In the genomic region with DNA sequence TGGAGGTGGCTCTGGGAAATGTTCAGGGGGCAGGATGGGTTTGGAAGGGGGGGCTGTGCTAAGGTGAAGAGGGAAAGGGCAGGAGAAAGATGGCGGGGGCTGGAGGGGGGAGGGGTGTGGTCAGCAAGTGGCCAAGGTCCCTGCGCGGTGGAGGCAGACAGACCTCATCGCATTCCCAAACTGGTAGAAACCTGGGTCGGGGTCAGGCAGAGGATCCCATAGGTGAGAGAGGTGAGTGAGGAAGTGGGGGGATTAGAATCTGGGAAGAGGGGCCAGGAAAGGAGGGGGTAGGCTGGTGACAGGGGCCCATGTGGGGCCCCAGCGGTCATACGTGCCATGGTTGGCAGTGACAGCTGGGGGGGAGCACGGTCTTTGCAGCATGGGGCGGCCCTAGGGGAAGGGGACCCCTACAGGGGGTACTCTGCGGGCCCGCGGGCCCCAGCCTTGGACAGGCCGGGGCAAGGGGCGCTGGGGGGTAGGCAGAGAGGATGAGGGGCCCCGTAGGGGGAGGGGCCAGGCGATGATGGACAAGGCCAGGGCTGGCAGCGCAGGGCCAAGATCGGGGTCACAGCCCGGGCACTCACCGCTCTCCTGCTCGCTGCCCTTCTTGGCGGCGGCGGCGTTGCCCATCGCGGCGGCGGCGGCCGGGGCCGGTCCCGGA, we compare ENCODE assay signal across 8 cellular contexts. TPM values are rescaled to one million over a fixed set of nuclear protein-coding genes. Genes with fewer than 3 reads are reported as not detected.
A peak's percentile ranks its signal among the peaks of the same experiment; 100 is the strongest.
DNase-seq lines count a peak whose midpoint lies in the region; FAIRE-seq and TF ChIP-seq lines count a peak whose summit lies in the region.

No MANE protein-coding gene starts in this region.

- H3K9me3 ChIP-seq in kidney (ENCODE audit: control insufficient read depth in 1 of 2, low read length in 2 of 2) (no peaks in the 10 kb centered on the region), stomach (no peaks in the 10 kb centered on the region)

- intact Hi-C loops in kidney (cut with DNase I): no loop called here
- intact Hi-C loops in stomach (cut with DNase I; ENCODE audit: low total_unique reads): no loop called here

- no peak for TF ChIP-seq EP300 in stomach (IDR thresholded peaks at IDR 0.05)

- DNase-seq in NCI-H2227 (lab: John Stamatoyannopoulos, UW; ENCODE audit: unreplicated experiment): peak; percentile 13
- DNase-seq in NCI-H2227 treated with DMSO at 0.1 percent for 48 hours (lab: John Stamatoyannopoulos, UW): no peak
- no peak for DNase-seq in Jurkat, Clone E6-1 (ENCODE audit: low read depth, low spot score)
- peak; percentile 23 for DNase-seq in astrocyte of the hippocampus (ENCODE audit: low read depth, low spot score)
- peak; percentile 88 for DNase-seq in kidney
- DNase-seq in stomach: no peak
- no peak for DNase-seq in KBM-7
- no peak for DNase-seq in NCI-H446 (lab: John Stamatoyannopoulos, UW)

- no peak for TF ChIP-seq POLR2A in stomach (IDR thresholded peaks at IDR 0.05)

- H3K27ac ChIP-seq in kidney (ENCODE audit: low read depth in 2 of 2, low read length in 2 of 2) (peak overlapping the region; percentile 63 to 69), stomach (peak overlapping the region; percentile 68 to 99 (median 85))

- H3K36me3 ChIP-seq in kidney (ENCODE audit: control insufficient read depth in 1 of 2, insufficient read depth in 2 of 2, low read length in 2 of 2) (no peaks in the 10 kb centered on the region), stomach (peaks cover 0 to 1% (median 0%) of the 10 kb centered on the region in 4 donors)

- no peak for TF ChIP-seq CTCF in kidney (IDR thresholded peaks at IDR 0.05; ENCODE audit: borderline replicate concordance, extremely low read depth, insufficient read depth)
- TF ChIP-seq CTCF in stomach (IDR thresholded peaks at IDR 0.05): no peak

- 0 to 2% (median 1%) methylated on average over 16 to 33 of the region's 33 CpGs for WGBS in stomach, 5 donors

- H3K27me3 ChIP-seq in stomach: no peaks in the 10 kb centered on the region

- peak overlapping the region; percentile 70 to 87 for H3K9ac ChIP-seq in kidney (ENCODE audit: low read length in 2 of 2)

- no peak for FAIRE-seq in kidney (lab: Jason Lieb, UNC)

- H3K4me1 ChIP-seq in kidney (ENCODE audit: control insufficient read depth in 1 of 2, insufficient read depth in 1 of 2, low read depth in 1 of 2, low read length in 2 of 2) (peaks cover 37 to 46% of the 10 kb centered on the region in 2 donors), stomach (peaks cover 62 to 74% (median 69%) of the 10 kb centered on the region in 4 donors)

- in situ Hi-C loops in KBM-7 (cut with MboI; ENCODE audit: low pct_unique_long_range_greater_than_20kb, low sequenced_read_pairs): no loop called here

- peak overlapping the region; percentile 67 for H3K4me3 ChIP-seq in Jurkat, Clone E6-1 (ENCODE audit: low read length)
- H3K4me3 ChIP-seq in kidney (ENCODE audit: low read length in 2 of 2) (peak overlapping the region; percentile 80 to 83), stomach (peak overlapping the region; percentile 91 to 99 (median 95))

RNA-seq across cellular contexts. Expression of gene PRKACA, which starts 0.5 kb away (rescaled TPM):
- 49.7 TPM for polyA plus RNA-seq in Jurkat, Clone E6-1 (2012; ENCODE audit: insufficient read depth, insufficient read length)
- 92.3 TPM for total RNA-seq in kidney
- polyA plus RNA-seq in kidney (ENCODE audit: insufficient read depth, low read depth, low replicate concordance): 51.4 TPM
- 100 to 1,000 TPM in 1 of 5 donors, 10 to 100 TPM in 4; 14.7 to 159 (median 26.6) TPM for total RNA-seq in stomach
- polyA plus RNA-seq in stomach: 10 to 100 TPM; 27.7 to 43.8 (median 38.2) TPM

RNA-seq across cellular contexts. Expression of gene ASF1B, which starts 19.3 kb away (rescaled TPM):
- 106 TPM for polyA plus RNA-seq in Jurkat, Clone E6-1 (2012; ENCODE audit: insufficient read depth, insufficient read length)
- total RNA-seq in kidney (1.8 TPM), stomach (100 to 1,000 TPM in 1 of 5 donors, 1 to 10 TPM in 3, not detected in 1; 2.6 to 120 (median 5.5) TPM)
- polyA plus RNA-seq in kidney (ENCODE audit: insufficient read depth, low read depth, low replicate concordance) (0.49 TPM), stomach (10 to 100 TPM in 1 of 3 donors, 1 to 10 TPM in 2; 5.7 to 11.0 (median 8.8) TPM)

RNA-seq across cellular contexts. Expression of gene SAMD1, which starts 26.5 kb away (rescaled TPM):
- polyA plus RNA-seq in Jurkat, Clone E6-1 (2012; ENCODE audit: insufficient read depth, insufficient read length): 84.3 TPM
- 28.3 TPM for total RNA-seq in kidney
- polyA plus RNA-seq in kidney (ENCODE audit: insufficient read depth, low read depth, low replicate concordance): 23.3 TPM
- 100 to 1,000 TPM in 1 of 5 donors, 10 to 100 TPM in 3, 1 to 10 TPM in 1; 4.8 to 228 (median 24.6) TPM for total RNA-seq in stomach
- 10 to 100 TPM; 16.3 to 29.1 (median 22.4) TPM for polyA plus RNA-seq in stomach

RNA-seq across cellular contexts. Expression of gene C19orf67, which starts 31.5 kb away (rescaled TPM):
- not detected for polyA plus RNA-seq in Jurkat, Clone E6-1 (2012; ENCODE audit: insufficient read depth, insufficient read length)
- total RNA-seq in kidney (not detected), stomach (not detected)
- polyA plus RNA-seq in kidney (ENCODE audit: insufficient read depth, low read depth, low replicate concordance) (not detected), stomach (under 1 TPM in 1 of 3 donors, not detected in 2; 0.50 TPM)

RNA-seq across cellular contexts. Expression of gene MISP3, which starts 44.5 kb away (rescaled TPM):
- polyA plus RNA-seq in Jurkat, Clone E6-1 (2012; ENCODE audit: insufficient read depth, insufficient read length): 3.0 TPM
- total RNA-seq in kidney: 8.7 TPM
- 32.0 TPM for polyA plus RNA-seq in kidney (ENCODE audit: insufficient read depth, low read depth, low replicate concordance)
- total RNA-seq in stomach: 10 to 100 TPM in 4 of 5 donors, 1 to 10 TPM in 1; 2.0 to 88.7 (median 34.1) TPM
- polyA plus RNA-seq in stomach: 10 to 100 TPM; 14.9 to 29.8 (median 25.1) TPM

Comparison
In these comparisons a context has a peak if more than half of its experiments do, and no peak if none do; other contexts are left out.
1. DNase-seq: peak in NCI-H2227 (single experiment), astrocyte of the hippocampus (single experiment) and kidney (single experiment); none in NCI-H2227 treated with DMSO at 0.1 percent for 48 hours (single experiment), Jurkat, Clone E6-1 (single experiment), stomach (single experiment), KBM-7 (single experiment) and NCI-H446 (0 of 2).
2. Peak in every context shown above with its lines, with median percentiles within 50 percentile points of each other: H3K4me3 ChIP-seq.